Comparison of ENCODE assay signal across 10 cellular contexts in the genomic region with DNA sequence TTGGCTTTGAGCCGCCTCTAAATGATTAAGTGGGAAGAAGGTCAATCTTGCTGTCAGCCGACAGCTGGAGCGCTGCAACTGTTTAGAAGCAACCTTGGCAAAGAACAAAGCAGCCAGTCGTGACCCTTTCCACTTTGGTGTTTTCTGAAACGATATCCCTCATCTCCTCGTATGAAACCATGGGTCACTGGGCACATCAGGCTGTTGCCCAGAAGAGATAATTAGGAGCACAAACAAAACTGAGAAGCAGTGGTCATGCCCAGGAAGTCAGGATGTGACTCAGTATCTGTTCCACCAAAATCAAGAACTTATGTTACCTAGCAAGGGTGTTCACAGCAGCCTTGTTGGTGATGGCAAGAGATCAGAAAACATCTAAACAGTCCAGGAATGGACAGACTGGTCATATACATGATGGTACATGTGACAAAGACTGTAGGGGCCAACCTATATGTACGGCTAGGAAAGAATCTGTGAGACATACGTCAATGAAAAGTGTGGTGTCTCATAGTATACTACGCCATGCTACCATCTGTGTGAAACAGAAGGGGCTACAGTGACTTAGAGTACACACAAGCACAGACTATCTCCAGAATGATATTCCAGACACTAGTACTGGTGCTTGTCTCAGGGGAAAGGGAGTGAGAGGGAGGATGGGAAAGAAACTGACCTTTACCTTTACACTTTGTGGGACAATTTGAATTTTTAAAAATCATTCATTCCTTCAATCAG. TPM values are rescaled to one million over a fixed set of nuclear protein-coding genes. Genes with fewer than 3 reads are reported as not detected.
DNase-seq lines count a peak whose midpoint lies in the region; ATAC-seq, FAIRE-seq and TF ChIP-seq lines count a peak whose summit lies in the region.
"Had no signal": no experiment of that assay in that cellular context is flagged by ENCODE, and none has a peak within 500 bp of the region (broad histone marks: within the 10 kb centered on the region; RNA-seq: fewer than 3 reads in every experiment).

No MANE protein-coding gene starts in this region.

- peak overlapping the region; percentile 29 for H3K27ac ChIP-seq in mesodermal cell (ENCODE audit: low read depth, low read length, severe bottlenecking)

- DNase-seq in A172 (ENCODE audit: low spot score) (peak; percentile 83), MG63 (peak; percentile 89), bronchial epithelial cell (ENCODE audit: low read depth) (peak; percentile 63), NCI-H2081 treated with DMSO at 0.1 percent for 48 hours (lab: John Stamatoyannopoulos, UW) (no peak), NCI-H1436 treated with DMSO at 0.1 percent for 48 hours (lab: John Stamatoyannopoulos, UW) (no peak)
- no peak for DNase-seq in stimulated activated CD4-positive, alpha-beta T cell treated with anti-CD3 and anti-CD28 coated beads, Interleukin-4, amount 100 ng/mL, for 24 hours

- no peaks in the 10 kb centered on the region for H3K9me3 ChIP-seq in MG63
- no peaks in the 10 kb centered on the region for H3K9me3 ChIP-seq in mesodermal cell (ENCODE audit: control insufficient read depth, low read length)

- H3K4me1 ChIP-seq in mesodermal cell (ENCODE audit: control insufficient read depth, insufficient read depth, low read length, poor library complexity, severe bottlenecking): peaks cover 39% of the 10 kb centered on the region

- WGBS in mesodermal cell (ENCODE audit: insufficient coverage in 2 of 2), 2 experiments: 85 to 95% methylated on average over 5 to 8 of the region's 9 CpGs

- ATAC-seq in HG03469 (IDR thresholded peaks at IDR 0.05; ENCODE audit: unreplicated experiment): no peak

- H3K36me3 ChIP-seq in MG63 (peaks cover 2% of the 10 kb centered on the region), bronchial epithelial cell (ENCODE audit: control insufficient read depth, insufficient read depth, low read length) (peaks cover 8% of the 10 kb centered on the region), mesodermal cell (ENCODE audit: control insufficient read depth, insufficient read depth, low read length) (peaks cover 11% of the 10 kb centered on the region)

- FAIRE-seq in bronchial epithelial cell (lab: Jason Lieb, UNC): peak; percentile 28
- FAIRE-seq: colon, G401.6 had no signal

- TF ChIP-seq CTCF in bronchial epithelial cell (IDR thresholded peaks at IDR 0.05; ENCODE audit: insufficient read depth, low read length, severe bottlenecking): no peak

- H3K27me3 ChIP-seq in MG63 (no peaks in the 10 kb centered on the region), bronchial epithelial cell (ENCODE audit: control insufficient read depth, insufficient read depth, low read length) (no peaks in the 10 kb centered on the region)

- no peak overlapping the region for H3K4me3 ChIP-seq in MG63
- H3K4me3 ChIP-seq in bronchial epithelial cell (ENCODE audit: low read depth, low read length): no peak overlapping the region
- no peak overlapping the region for H3K4me3 ChIP-seq in mesodermal cell (ENCODE audit: extremely low read depth, insufficient read depth, low read length, poor library complexity, severe bottlenecking)

RNA-seq across cellular contexts. Expression of gene STN1, which starts 22.4 kb away (rescaled TPM):
- total RNA-seq in A172 (2014; rRNA removed; shearing (Covaris generic)): 33.1 and 43.8 TPM in 2 replicates
- total RNA-seq in MG63 (2014; rRNA removed; shearing (Covaris generic); ENCODE audit: low replicate concordance): 29.1 and 33.2 TPM in 2 replicates
- 40.7 and 67.7 TPM in 2 replicates for total RNA-seq in bronchial epithelial cell
- polyA plus RNA-seq in mesodermal cell (2013, experiment 1 of 2): 26.8 TPM
- 30.0 TPM for polyA plus RNA-seq in mesodermal cell (2013, experiment 2 of 2)

RNA-seq across cellular contexts. Expression of gene SH3PXD2A, which starts 40.2 kb away (rescaled TPM):
- total RNA-seq in A172 (2014; rRNA removed; shearing (Covaris generic)): 1.7 and 2.0 TPM in 2 replicates
- 19.2 and 21.1 TPM in 2 replicates for total RNA-seq in MG63 (2014; rRNA removed; shearing (Covaris generic); ENCODE audit: low replicate concordance)
- total RNA-seq in bronchial epithelial cell: 12.4 and 16.1 TPM in 2 replicates
- polyA plus RNA-seq in mesodermal cell (2013, experiment 1 of 2): 29.9 TPM
- 27.2 TPM for polyA plus RNA-seq in mesodermal cell (2013, experiment 2 of 2)

Comparison
In these comparisons a context has a peak if more than half of its experiments do, and no peak if none do; other contexts are left out.
1. DNase-seq: peak in A172 (single experiment), MG63 (single experiment) and bronchial epithelial cell (single experiment); none in NCI-H2081 treated with DMSO at 0.1 percent for 48 hours (single experiment), NCI-H1436 treated with DMSO at 0.1 percent for 48 hours (single experiment) and stimulated activated CD4-positive, alpha-beta T cell treated with anti-CD3 and anti-CD28 coated beads, Interleukin-4, amount 100 ng/mL, for 24 hours (single experiment).